In the genomic region with DNA sequence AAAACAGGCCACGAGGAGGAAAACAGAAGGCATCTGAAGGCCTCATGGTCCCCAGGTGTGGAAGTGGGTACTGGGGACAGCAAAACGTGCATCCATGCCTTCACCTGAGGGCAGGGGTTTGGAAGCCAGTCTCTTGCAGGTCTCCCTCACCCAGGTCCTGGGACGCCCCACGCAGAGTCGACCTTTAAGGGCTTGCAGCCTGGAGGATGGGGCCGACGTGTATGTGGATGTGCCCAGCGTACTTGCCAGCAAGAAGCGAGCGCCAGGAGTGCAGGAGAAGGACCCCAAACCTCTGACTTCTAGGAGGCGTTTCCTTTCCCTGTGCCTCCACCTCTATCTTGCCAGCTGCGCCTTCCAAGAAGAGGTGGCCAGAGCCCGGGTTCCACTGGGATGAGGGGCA, we compare ENCODE assay signal across 21 cellular contexts.
DNase-seq lines count a peak whose midpoint lies in the region; ATAC-seq and TF ChIP-seq lines count a peak whose summit lies in the region.
"Had no signal": no experiment of that assay in that cellular context is flagged by ENCODE, and none has a peak within 500 bp of the region (broad histone marks: within the 10 kb centered on the region; RNA-seq: fewer than 3 reads in every experiment).

No MANE protein-coding gene starts in this region.

- H3K27me3 ChIP-seq in mesendoderm (ENCODE audit: insufficient read depth, low read length, poor library complexity), result no peaks in the 10 kb centered on the region

- no peak overlapping the region for H3K4me3 Mint-ChIP-seq in activated T-helper 17 cell treated with anti-CD3 and anti-CD28 coated beads, Interleukin-2, amount 50 U/mL, for 72 hours
- H3K4me3 Mint-ChIP-seq: B cell; CD4-positive, alpha-beta memory T cell had no signal

- no peak overlapping the region for H2BK5ac ChIP-seq in mesendoderm (ENCODE audit: low read length)

- H2BK15ac ChIP-seq in mesendoderm (replicated peaks; ENCODE audit: low read depth), result no peak overlapping the region

- H3K9me3 Mint-ChIP-seq in activated T-helper 17 cell treated with anti-CD3 and anti-CD28 coated beads, Interleukin-2, amount 50 U/mL, for 72 hours, result no peaks in the 10 kb centered on the region
- H3K9me3 Mint-ChIP-seq: CD4-positive, alpha-beta memory T cell had no signal

- intact Hi-C loops in cardiac septum (cut with DNase I) (no loop called here), Right ventricle myocardium superior (cut with DNase I) (no loop called here)

- H3K4me3 ChIP-seq in mesendoderm (ENCODE audit: low read length), result no peak overlapping the region
- no peak overlapping the region for H3K4me3 ChIP-seq in coronary artery
- H3K4me3 ChIP-seq: A549, PC-9 had no signal

- no peaks in the 10 kb centered on the region for H3K27me3 Mint-ChIP-seq in activated T-helper 17 cell treated with anti-CD3 and anti-CD28 coated beads, Interleukin-2, amount 50 U/mL, for 72 hours
- H3K27me3 Mint-ChIP-seq: B cell; CD4-positive, alpha-beta memory T cell had no signal

- H3K79me2 ChIP-seq in mesendoderm (ENCODE audit: control insufficient read depth, insufficient read depth, low read length), result no peaks in the 10 kb centered on the region

- peak overlapping the region; percentile 34 for H3K56ac ChIP-seq in mesendoderm (ENCODE audit: low read length)

- no peak overlapping the region for H3K4ac ChIP-seq in mesendoderm (ENCODE audit: low read depth, low read length)

- H3K27ac ChIP-seq in mesendoderm (ENCODE audit: low read depth, low read length), result no peak overlapping the region
- peak overlapping the region; percentile 28 for H3K27ac ChIP-seq in temporal lobe (ENCODE audit: low read depth, low read length)
- H3K27ac ChIP-seq in coronary artery, result no peak overlapping the region
- H3K27ac ChIP-seq: A549, KMS-11, PC-9 had no signal

- H3K27ac Mint-ChIP-seq in activated T-helper 17 cell treated with anti-CD3 and anti-CD28 coated beads, Interleukin-2, amount 50 U/mL, for 72 hours, result peak overlapping the region; percentile 51
- H3K27ac Mint-ChIP-seq: B cell had no signal

- no peaks in the 10 kb centered on the region for H3K36me3 ChIP-seq in mesendoderm (ENCODE audit: control insufficient read depth, insufficient read depth, low read length)

- no peaks in the 10 kb centered on the region for H3K79me1 ChIP-seq in mesendoderm (ENCODE audit: low read length)

- H2BK120ac ChIP-seq in mesendoderm (ENCODE audit: low read depth, low read length), result no peak overlapping the region

- ATAC-seq in Right ventricle myocardium superior (ENCODE audit: poor library complexity), result no peak
- no peak for ATAC-seq in activated T-helper 17 cell treated with anti-CD3 and anti-CD28 coated beads, Interleukin-2, amount 50 U/mL, for 72 hours (replicated peaks)

- H3K9ac ChIP-seq in mesendoderm (ENCODE audit: low read length), result no peak overlapping the region
- H3K9ac ChIP-seq: KMS-11 had no signal

- TF ChIP-seq CTCF in GM10266 (IDR thresholded peaks at IDR 0.05; ENCODE audit: control insufficient read depth, insufficient read depth, low read depth, missing control alignments) (no peak), coronary artery (IDR thresholded peaks at IDR 0.05) (no peak)

- H3K23ac ChIP-seq in mesendoderm (ENCODE audit: low read length), result no peak overlapping the region

- DNase-seq in cardiac septum (ENCODE audit: low spot score), result peak; percentile 50
- no peak for DNase-seq in Right ventricle myocardium superior
- no peak for DNase-seq in mesendoderm
- DNase-seq in GM10266 (ENCODE audit: extremely low spot score), result no peak
- no peak for DNase-seq in coronary artery (ENCODE audit: low spot score)
- DNase-seq in activated effector memory CD4-positive, alpha-beta T cell treated with Interleukin-2 at 50 U/mL for 16 hours, result no peak
- DNase-seq: Calu3; CD4-positive, alpha-beta memory T cell; NCI-H1092 treated with DMSO at 0.1 percent for 48 hours; NCI-H1436 treated with DMSO at 0.1 percent for 48 hours; NCI-H2029; NCI-H2227 treated with DMSO at 0.1 percent for 48 hours; NCI-H510A; PC-9; RPMI8226; SHP77 treated with DMSO at 0.1 percent for 48 hours had no signal

- H3K4me1 ChIP-seq in mesendoderm (ENCODE audit: control insufficient read depth, low read depth, low read length), result peaks cover 13% of the 10 kb centered on the region
- H3K4me1 ChIP-seq: A549 had no signal

- no peak overlapping the region for H3K18ac ChIP-seq in mesendoderm (ENCODE audit: low read length)

- no CpG with 5 or more reads among the region's 13 CpGs for WGBS in mesendoderm (ENCODE audit: extremely low coverage, insufficient coverage, low lambda C conversion rate)

- H4K5ac ChIP-seq in mesendoderm (ENCODE audit: low read length), result no peak overlapping the region

- H4K8ac ChIP-seq in mesendoderm (ENCODE audit: low read depth, low read length), result no peak overlapping the region

- peaks cover 53% of the 10 kb centered on the region for H3K36me3 Mint-ChIP-seq in activated T-helper 17 cell treated with anti-CD3 and anti-CD28 coated beads, Interleukin-2, amount 50 U/mL, for 72 hours (ENCODE audit: low read depth)

- H3K4me2 ChIP-seq in mesendoderm (ENCODE audit: low read length), result no peak overlapping the region
- H3K4me2 ChIP-seq: A549, KMS-11, PC-9 had no signal

- H2AK5ac ChIP-seq in mesendoderm (ENCODE audit: low read length), result no peak overlapping the region

- H3K4me1 Mint-ChIP-seq in activated T-helper 17 cell treated with anti-CD3 and anti-CD28 coated beads, Interleukin-2, amount 50 U/mL, for 72 hours, result peaks cover 4% of the 10 kb centered on the region
